24 cellular contexts compared by ENCODE assay signal in genomic region chr1:52506920-52507546, GRCh38.
"Had no signal": no experiment of that assay in that cellular context is flagged by ENCODE, and none has a peak within 500 bp of the region (broad histone marks: within the 10 kb centered on the region; RNA-seq: fewer than 3 reads in every experiment).

No MANE protein-coding gene starts in this region.

- H3K9me3 ChIP-seq: colonic mucosa, gastrocnemius medialis, pancreas, thyroid gland had no signal

- H3K27me3 ChIP-seq: colonic mucosa, gastrocnemius medialis, pancreas, thyroid gland had no signal

- H3K36me3 ChIP-seq: colonic mucosa, gastrocnemius medialis, thyroid gland had no signal

- H3K4me1 ChIP-seq: colonic mucosa, pancreas had no signal

- DNase-seq: colonic mucosa; effector CD8-positive, alpha-beta T cell; endodermal cell; foreskin fibroblast; gastrocnemius medialis; head of caudate nucleus; naive thymus-derived CD8-positive, alpha-beta T cell; occipital lobe; pancreas; stimulated activated CD4-positive, alpha-beta T cell treated with anti-CD3 and anti-CD28 coated beads, Interleukin-12 subunit alpha, Interleukin-12 subunit beta, amount 100 ng/mL, for 4 hours; stimulated activated CD4-positive, alpha-beta T cell treated with anti-CD3 and anti-CD28 coated beads, Interleukin-1b, Interleukin-23, amount 100 ng/mL, for 48 hours; stimulated activated CD4-positive, alpha-beta T cell treated with anti-CD3 and anti-CD28 coated beads, Interleukin-4, amount 100 ng/mL, for 1 hour; stimulated activated CD8-positive, alpha-beta memory T cell treated with anti-CD3 and anti-CD28 coated beads, Interleukin-4, amount 100 ng/mL, for 48 hours; stimulated activated naive CD4-positive, alpha-beta T cell; stimulated activated naive CD8-positive, alpha-beta T cell treated with anti-CD3 and anti-CD28 coated beads, Interleukin-15, amount 100 ng/mL, for 72 hours; thyroid gland; trophoblast cell had no signal

- H3K9me3 Mint-ChIP-seq: dendritic cell treated with granulocyte-macrophage colony-stimulating factor and Interleukin-4, amounts not matched to agents 40 ng/mL and 50 ng/mL, for 4 days; endodermal cell; memory B cell; naive thymus-derived CD8-positive, alpha-beta T cell; stimulated activated naive CD8-positive, alpha-beta T cell treated with anti-CD3 and anti-CD28 coated beads, Interleukin-15, amount 100 ng/mL, for 72 hours had no signal

- H3K27me3 Mint-ChIP-seq: dendritic cell treated with granulocyte-macrophage colony-stimulating factor and Interleukin-4, amounts not matched to agents 40 ng/mL and 50 ng/mL, for 4 days; memory B cell; naive thymus-derived CD8-positive, alpha-beta T cell; stimulated activated naive CD8-positive, alpha-beta T cell treated with anti-CD3 and anti-CD28 coated beads, Interleukin-15, amount 100 ng/mL, for 72 hours had no signal

- H3K27ac ChIP-seq: colonic mucosa, epithelial cell of prostate, gastrocnemius medialis, pancreas had no signal

- ATAC-seq: esophagus mucosa; gastrocnemius medialis; naive thymus-derived CD8-positive, alpha-beta T cell; pancreas; sciatic nerve; stimulated activated naive CD8-positive, alpha-beta T cell treated with anti-CD3 and anti-CD28 coated beads, Interleukin-15, amount 100 ng/mL, for 72 hours had no signal

- H3K4me3 ChIP-seq: colonic mucosa, gastrocnemius medialis, lung, pancreas, smooth muscle cell, thyroid gland had no signal

- H3K4me3 Mint-ChIP-seq: dendritic cell treated with granulocyte-macrophage colony-stimulating factor and Interleukin-4, amounts not matched to agents 40 ng/mL and 50 ng/mL, for 4 days; endodermal cell; memory B cell; naive thymus-derived CD8-positive, alpha-beta T cell; stimulated activated naive CD8-positive, alpha-beta T cell treated with anti-CD3 and anti-CD28 coated beads, Interleukin-15, amount 100 ng/mL, for 72 hours had no signal

- H3K27ac Mint-ChIP-seq: dendritic cell treated with granulocyte-macrophage colony-stimulating factor and Interleukin-4, amounts not matched to agents 40 ng/mL and 50 ng/mL, for 4 days; endodermal cell; memory B cell; stimulated activated naive CD8-positive, alpha-beta T cell treated with anti-CD3 and anti-CD28 coated beads, Interleukin-15, amount 100 ng/mL, for 72 hours had no signal
